Comparison of ENCODE assay signal across 8 cellular contexts in the genomic region with DNA sequence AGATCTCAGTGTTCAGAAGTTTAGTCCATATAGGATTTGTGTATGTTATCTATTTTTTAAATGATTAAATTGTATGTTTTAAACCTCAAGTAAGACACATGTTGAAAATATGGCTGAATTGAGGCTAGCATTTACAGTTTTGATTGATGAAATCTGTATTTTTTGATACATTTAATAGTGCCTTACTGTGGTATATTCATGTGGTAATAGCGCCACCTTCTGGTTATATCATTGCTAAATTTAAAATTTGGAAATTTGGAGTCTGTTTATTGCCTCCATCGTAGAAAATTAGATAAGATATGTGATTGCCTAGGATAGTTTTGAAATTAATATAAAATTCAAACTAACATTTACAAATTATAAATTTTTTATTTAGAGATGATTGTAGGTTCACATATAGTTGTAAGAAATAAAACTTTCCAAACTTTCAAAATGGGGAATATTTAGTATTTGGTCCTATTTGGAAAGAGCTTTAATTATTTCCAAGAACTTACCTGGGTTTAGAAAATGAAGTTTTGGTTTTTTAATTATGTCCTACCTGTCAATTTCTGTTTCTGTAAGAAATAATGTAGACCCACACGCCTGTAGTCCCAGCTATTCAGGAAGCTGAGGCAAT. TPM values are rescaled to one million over a fixed set of nuclear protein-coding genes. Genes with fewer than 3 reads are reported as not detected.
DNase-seq lines count a peak whose midpoint lies in the region; ATAC-seq, FAIRE-seq and TF ChIP-seq lines count a peak whose summit lies in the region.

No MANE protein-coding gene starts in this region.

- no peaks in the 10 kb centered on the region for H3K27me3 ChIP-seq in Peyer's patch

- TF ChIP-seq POLR2A in Peyer's patch (IDR thresholded peaks at IDR 0.05) = no peak
- TF ChIP-seq POLR2A in GM12891 (IDR thresholded peaks at IDR 0.05; ENCODE audit: low read depth, low read length) = no peak

- no peaks in the 10 kb centered on the region for H3K9me3 ChIP-seq in Peyer's patch

- peaks cover 0 to 15% (median 0%) of the 10 kb centered on the region in 3 donors for H3K36me3 ChIP-seq in Peyer's patch

- H3K4me3 ChIP-seq in Peyer's patch = no peak overlapping the region

- peaks cover 2% of the 10 kb centered on the region for H3K9me3 Mint-ChIP-seq in nephron progenitor cell

- H3K4me1 ChIP-seq in Peyer's patch = no peaks in the 10 kb centered on the region

- DNase-seq in AML-193 (lab: John Stamatoyannopoulos, UW) = peak; percentile 26 to 34
- DNase-seq in HS-5 (ENCODE audit: low read depth) = peak; percentile 31
- DNase-seq in Peyer's patch = no peak
- DNase-seq in epidermal melanocyte (ENCODE audit: insufficient read length, low spot score) = peak; percentile 29
- no peak for DNase-seq in nephron progenitor cell
- no peak for DNase-seq in stimulated activated CD8-positive, alpha-beta memory T cell treated with anti-CD3 and anti-CD28 coated beads, Interleukin-4, amount 100 ng/mL, for 48 hours
- no peak for DNase-seq in GM12891 (ENCODE audit: insufficient read length, low spot score)

- H3K36me3 Mint-ChIP-seq in nephron progenitor cell (ENCODE audit: low read depth) = no peaks in the 10 kb centered on the region

- no peak overlapping the region for H3K4me3 Mint-ChIP-seq in nephron progenitor cell

- FAIRE-seq in GM12891 (lab: Jason Lieb, UNC) = no peak

- ATAC-seq in GM21723 (IDR thresholded peaks at IDR 0.05; ENCODE audit: unreplicated experiment) = no peak

- H3K27ac Mint-ChIP-seq in nephron progenitor cell = no peak overlapping the region

- TF ChIP-seq CTCF in Peyer's patch (IDR thresholded peaks at IDR 0.05) (peak; percentile 41 to 84 (median 72)), nephron progenitor cell (IDR thresholded peaks at IDR 0.05) (peak; percentile 67)

- no peaks in the 10 kb centered on the region for H3K4me1 Mint-ChIP-seq in nephron progenitor cell

- no peak overlapping the region for H3K27ac ChIP-seq in Peyer's patch

- peaks cover 4% of the 10 kb centered on the region for H3K27me3 Mint-ChIP-seq in nephron progenitor cell (ENCODE audit: low read depth, poor library complexity)

TF ChIP-seq in GM12891, 5 proteins besides CTCF, POLR2A, EP300 and RAD21:
- no peak for TF ChIP-seq POLR2AphosphoS5 (IDR thresholded peaks at IDR 0.05; ENCODE audit: low read depth, low read length)
- no peak for TF ChIP-seq SPI1 (IDR thresholded peaks at IDR 0.05; ENCODE audit: low read depth, low read length)
- TF ChIP-seq POU2F2 (IDR thresholded peaks at IDR 0.05; ENCODE audit: low read depth, low read length) = no peak
- no peak for TF ChIP-seq TAF1 (IDR thresholded peaks at IDR 0.05; ENCODE audit: low read depth, low read length)
- no peak for TF ChIP-seq PAX5 (IDR thresholded peaks at IDR 0.05; ENCODE audit: insufficient read depth, low read length, severe bottlenecking)

RNA-seq across cellular contexts. Expression of a gene that starts 19.1 kb away (rescaled TPM):
- not detected for total RNA-seq in Peyer's patch
- not detected for polyA plus RNA-seq in GM12891 (2012; ENCODE audit: low read depth, missing spikeins)

RNA-seq across cellular contexts. Expression of a gene that starts 26.0 kb away (rescaled TPM):
- total RNA-seq in Peyer's patch = 10 to 100 TPM; 12.3 to 26.1 (median 17.3) TPM
- 0.05 TPM for polyA plus RNA-seq in GM12891 (2012; ENCODE audit: low read depth, missing spikeins)

Comparison
In these comparisons a context has a peak if more than half of its experiments do, and no peak if none do; other contexts are left out.
1. DNase-seq: peak in AML-193 (2 of 2), HS-5 (single experiment) and epidermal melanocyte (single experiment); none in Peyer's patch (0 of 3), nephron progenitor cell (single experiment), stimulated activated CD8-positive, alpha-beta memory T cell treated with anti-CD3 and anti-CD28 coated beads, Interleukin-4, amount 100 ng/mL, for 48 hours (single experiment) and GM12891 (single experiment).